8 cellular contexts compared by ENCODE assay signal in genomic region chr4:163587867-163588266, GRCh38.
DNase-seq lines count a peak whose midpoint lies in the region; ATAC-seq and TF ChIP-seq lines count a peak whose summit lies in the region.

No MANE protein-coding gene starts in this region.

- TF ChIP-seq POLR2A in spleen (IDR thresholded peaks at IDR 0.05) (no peak), suprapubic skin (IDR thresholded peaks at IDR 0.05) (no peak)

- TF ChIP-seq CTCF in OCI-LY1 (IDR thresholded peaks at IDR 0.05; ENCODE audit: low read length) (peak; percentile 59), spleen (IDR thresholded peaks at IDR 0.05 in 8 of 11, conservative IDR thresholded peaks at IDR 0.05 in 3 of 11) (peak in 5 of 11 experiments; percentile 25 to 39 (median 34)), suprapubic skin (IDR thresholded peaks at IDR 0.05) (no peak)

- intact Hi-C loops in spleen (cut with DNase I; ENCODE audit: low total_unique reads), result no loop called here
- intact Hi-C loops in activated CD4-positive, alpha-beta T cell treated with anti-CD3 and anti-CD28 coated beads, Interleukin-2, amount 10 ng/mL, durations not matched to agents 24 days and 14 days (cut with micrococcal nuclease), result no loop called here

- H3K79me2 ChIP-seq in OCI-LY1 (ENCODE audit: insufficient read depth, low read length), result no peaks in the 10 kb centered on the region

- 69 to 75% (median 71%) methylated on average over 3 of the region's 3 CpGs for WGBS in spleen, 5 donors
- WGBS in suprapubic skin, result 86% methylated on average over 3 of the region's 3 CpGs

- ATAC-seq in HG02870 (IDR thresholded peaks at IDR 0.05; ENCODE audit: unreplicated experiment), result peak; percentile 49

- no peaks in the 10 kb centered on the region for H3K36me3 Mint-ChIP-seq in activated CD4-positive, alpha-beta T cell treated with anti-CD3 and anti-CD28 coated beads, Interleukin-2, amount 10 ng/mL, durations not matched to agents 24 days and 14 days (ENCODE audit: low read depth)

- no peak overlapping the region for H3K4me3 Mint-ChIP-seq in activated CD4-positive, alpha-beta T cell treated with anti-CD3 and anti-CD28 coated beads, Interleukin-2, amount 10 ng/mL, durations not matched to agents 24 days and 14 days

- no peaks in the 10 kb centered on the region for H3K9me3 Mint-ChIP-seq in activated CD4-positive, alpha-beta T cell treated with anti-CD3 and anti-CD28 coated beads, Interleukin-2, amount 10 ng/mL, durations not matched to agents 24 days and 14 days

- H3K4me1 ChIP-seq in OCI-LY1 (ENCODE audit: insufficient read depth, low read length, severe bottlenecking) (peaks cover 53% of the 10 kb centered on the region), spleen (peaks cover 4 to 74% (median 29%) of the 10 kb centered on the region in 6 donors), suprapubic skin (no peaks in the 10 kb centered on the region)

- no peak for TF ChIP-seq EP300 in suprapubic skin (IDR thresholded peaks at IDR 0.05)

- DNase-seq in activated CD4-positive, alpha-beta T cell treated with anti-CD3 and anti-CD28 coated beads, Interleukin-2, amount 50 U/mL, for 48 hours, result peak; percentile 1 to 3
- no peak for DNase-seq in activated CD4-positive, alpha-beta T cell treated with anti-CD3 and anti-CD28 coated beads for 1 hour
- no peak for DNase-seq in spleen
- DNase-seq in UCSD-AML1 (lab: John Stamatoyannopoulos, UW; ENCODE audit: unreplicated experiment), result no peak
- DNase-seq in suprapubic skin (ENCODE audit: low spot score in 2 of 2), result no peak
- no peak for DNase-seq in activated CD4-positive, alpha-beta T cell treated with anti-CD3 and anti-CD28 coated beads, Interleukin-2, amount 10 ng/mL, durations not matched to agents 24 days and 14 days

- H3K36me3 ChIP-seq in OCI-LY1 (ENCODE audit: insufficient read depth, low read length), result no peaks in the 10 kb centered on the region
- peaks cover 0 to 40% (median 5%) of the 10 kb centered on the region in 6 donors for H3K36me3 ChIP-seq in spleen
- H3K36me3 ChIP-seq in suprapubic skin, result no peaks in the 10 kb centered on the region

- no peak overlapping the region for H3K4me2 ChIP-seq in OCI-LY1 (ENCODE audit: low read length)

- H3K27ac Mint-ChIP-seq in activated CD4-positive, alpha-beta T cell treated with anti-CD3 and anti-CD28 coated beads, Interleukin-2, amount 10 ng/mL, durations not matched to agents 24 days and 14 days, result no peak overlapping the region

- H3K27ac ChIP-seq in OCI-LY1 (ENCODE audit: low read depth, low read length, poor library complexity, severe bottlenecking) (peak overlapping the region; percentile 50), spleen (peak overlapping the region in 5 of 8 donors; percentile 40 to 80 (median 57)), suprapubic skin (no peak overlapping the region)

- no peaks in the 10 kb centered on the region for H3K27me3 Mint-ChIP-seq in activated CD4-positive, alpha-beta T cell treated with anti-CD3 and anti-CD28 coated beads, Interleukin-2, amount 10 ng/mL, durations not matched to agents 24 days and 14 days

- no peaks in the 10 kb centered on the region for H3K9me2 ChIP-seq in OCI-LY1 (ENCODE audit: low read depth, low read length)

- 0 out of 2 replicates have a peak, but pooled peaks cover 4% of the 10 kb centered on the region for H3K9me3 ChIP-seq in OCI-LY1 (ENCODE audit: low read length)
- H3K9me3 ChIP-seq in spleen, result peaks cover 0 to 16% (median 0%) of the 10 kb centered on the region in 8 donors
- no peaks in the 10 kb centered on the region for H3K9me3 ChIP-seq in suprapubic skin

- no peaks in the 10 kb centered on the region for H3K4me1 Mint-ChIP-seq in activated CD4-positive, alpha-beta T cell treated with anti-CD3 and anti-CD28 coated beads, Interleukin-2, amount 10 ng/mL, durations not matched to agents 24 days and 14 days

- no peaks in the 10 kb centered on the region for H3F3A ChIP-seq in OCI-LY1 (ENCODE audit: insufficient read depth, low read length)

- no peaks in the 10 kb centered on the region for H4K20me1 ChIP-seq in OCI-LY1 (ENCODE audit: insufficient read depth, low read length)

- no peak overlapping the region for H3K9ac ChIP-seq in OCI-LY1 (ENCODE audit: low read length)

- 0 out of 2 replicates have a peak overlapping the region, but pooled peaks have one; percentile 26 for H2AFZ ChIP-seq in OCI-LY1 (ENCODE audit: low read length)

- H3K27me3 ChIP-seq in OCI-LY1 (ENCODE audit: insufficient read depth, low read length) (no peaks in the 10 kb centered on the region), spleen (replicated peaks in 1 of 7) (no peaks in the 10 kb centered on the region), suprapubic skin (no peaks in the 10 kb centered on the region)

- no peak overlapping the region for H3K4me3 ChIP-seq in OCI-LY1 (ENCODE audit: low read depth, low read length, poor library complexity, severe bottlenecking)
- no peak overlapping the region for H3K4me3 ChIP-seq in spleen
- no peak overlapping the region for H3K4me3 ChIP-seq in suprapubic skin

Comparison
In these comparisons a context has a peak if more than half of its experiments do, and no peak if none do; other contexts are left out.
1. DNase-seq: peak in activated CD4-positive, alpha-beta T cell treated with anti-CD3 and anti-CD28 coated beads, Interleukin-2, amount 50 U/mL, for 48 hours (2 of 2); none in activated CD4-positive, alpha-beta T cell treated with anti-CD3 and anti-CD28 coated beads for 1 hour (single experiment), spleen (single experiment), UCSD-AML1 (single experiment), suprapubic skin (0 of 2) and activated CD4-positive, alpha-beta T cell treated with anti-CD3 and anti-CD28 coated beads, Interleukin-2, amount 10 ng/mL, durations not matched to agents 24 days and 14 days (single experiment).